Comparison of ENCODE assay signal across 10 cellular contexts in the genomic region with DNA sequence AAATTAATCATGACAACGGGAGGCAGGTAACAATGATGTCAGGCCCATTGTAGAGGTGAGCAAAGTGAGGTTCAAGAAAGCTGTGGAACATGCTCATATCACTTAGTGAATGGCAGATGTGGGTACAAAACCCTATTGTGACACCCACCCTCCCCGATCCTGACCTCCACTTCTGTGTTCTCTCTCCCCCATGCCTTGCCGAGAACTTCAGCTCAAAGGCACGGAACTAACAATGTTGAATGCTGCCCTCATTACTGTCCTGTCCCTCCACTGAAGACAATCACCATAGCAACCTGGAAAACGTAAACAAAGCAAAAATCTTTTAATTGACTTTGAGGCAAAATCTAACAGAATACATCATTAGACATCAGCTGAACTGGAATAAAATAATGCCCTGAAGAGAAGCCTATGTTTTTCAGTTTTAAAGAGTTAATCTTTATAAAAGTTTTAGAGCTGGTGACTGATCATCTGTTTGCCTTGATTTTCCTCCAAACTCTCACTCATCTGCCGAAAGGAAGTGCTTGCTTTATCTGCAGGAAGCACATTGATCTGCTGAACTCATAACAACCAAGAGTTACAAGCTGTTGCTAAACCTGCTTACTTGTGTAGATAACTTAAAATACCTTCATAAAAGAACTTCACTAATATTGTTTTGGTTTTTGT.
DNase-seq lines count a peak whose midpoint lies in the region; ATAC-seq and TF ChIP-seq lines count a peak whose summit lies in the region.
"Had no signal": no experiment of that assay in that cellular context is flagged by ENCODE, and none has a peak within 500 bp of the region (broad histone marks: within the 10 kb centered on the region; RNA-seq: fewer than 3 reads in every experiment).

No MANE protein-coding gene starts in this region.

- H3K27me3 Mint-ChIP-seq in endothelial cell (ENCODE audit: unreplicated experiment) (peaks cover 8% of the 10 kb centered on the region), neural crest cell (ENCODE audit: low read depth) (no peaks in the 10 kb centered on the region)

- no peaks in the 10 kb centered on the region for H3K27me3 ChIP-seq in RWPE2 (ENCODE audit: insufficient read depth, poor library complexity, severe bottlenecking)
- H3K27me3 ChIP-seq: cardiac muscle cell had no signal

- H3K27ac Mint-ChIP-seq in endothelial cell (ENCODE audit: unreplicated experiment) (peak overlapping the region; percentile 100), neural crest cell (ENCODE audit: unreplicated experiment) (peak overlapping the region; percentile 94)

- H3K9me3 ChIP-seq in RWPE2 (ENCODE audit: severe bottlenecking): no peaks in the 10 kb centered on the region
- H3K9me3 ChIP-seq: prostate gland had no signal

- TF ChIP-seq CTCF in RWPE2 (IDR thresholded peaks at IDR 0.05; ENCODE audit: poor library complexity, severe bottlenecking) (no peak), endothelial cell (IDR thresholded peaks at IDR 0.05; ENCODE audit: unreplicated experiment) (no peak), neural crest cell (conservative IDR thresholded peaks at IDR 0.05) (no peak)

- H3K36me3 ChIP-seq in RWPE2 (ENCODE audit: low read depth): no peaks in the 10 kb centered on the region
- H3K36me3 ChIP-seq: cardiac muscle cell, prostate gland had no signal

- no peaks in the 10 kb centered on the region for H3K9me3 Mint-ChIP-seq in endothelial cell (ENCODE audit: unreplicated experiment)
- peaks cover 3% of the 10 kb centered on the region for H3K9me3 Mint-ChIP-seq in neural crest cell

- peak; percentile 29 for DNase-seq in COLO829 (ENCODE audit: low spot score)
- DNase-seq in RWPE2 (ENCODE audit: low spot score): no peak
- DNase-seq in endothelial cell (ENCODE audit: low spot score): peak; percentile 41
- no peak for DNase-seq in neural crest cell (ENCODE audit: low read depth, low spot score)
- no peak for DNase-seq in NCI-H1417 treated with DMSO at 0.1 percent for 48 hours (lab: John Stamatoyannopoulos, UW)
- no peak for DNase-seq in activated gamma-delta T cell treated with Interleukin-2 at 50 U/mL for 16 hours
- no peak for DNase-seq in epidermal melanocyte (ENCODE audit: insufficient read length, low spot score)
- no peak for DNase-seq in pons (ENCODE audit: low spot score)

- peaks cover 51% of the 10 kb centered on the region for H3K4me1 Mint-ChIP-seq in endothelial cell (ENCODE audit: unreplicated experiment)
- H3K4me1 Mint-ChIP-seq in neural crest cell: peaks cover 60% of the 10 kb centered on the region

- H3K36me3 Mint-ChIP-seq in endothelial cell (ENCODE audit: low read depth, unreplicated experiment) (peaks cover 20% of the 10 kb centered on the region), neural crest cell (ENCODE audit: low read depth) (peaks cover 2% of the 10 kb centered on the region)

- ATAC-seq in RWPE2 (ENCODE audit: low read depth): no peak

- H3K4me3 Mint-ChIP-seq in endothelial cell (ENCODE audit: unreplicated experiment) (peak overlapping the region; percentile 82), neural crest cell (peak overlapping the region; percentile 11)

- H3K4me1 ChIP-seq in RWPE2 (ENCODE audit: insufficient read depth, poor library complexity, severe bottlenecking): peaks cover 7% of the 10 kb centered on the region

- H3K27ac ChIP-seq in RWPE2 (ENCODE audit: poor library complexity, severe bottlenecking): peak overlapping the region; percentile 3
- H3K27ac ChIP-seq: cardiac muscle cell, prostate gland had no signal

- no peak overlapping the region for H3K4me3 ChIP-seq in RWPE2 (ENCODE audit: severe bottlenecking)
- H3K4me3 ChIP-seq: cardiac muscle cell, prostate gland had no signal

Comparison
In these comparisons a context has a peak if more than half of its experiments do, and no peak if none do; other contexts are left out.
1. DNase-seq: peak in COLO829 (single experiment) and endothelial cell (single experiment); none in RWPE2 (single experiment), neural crest cell (single experiment), NCI-H1417 treated with DMSO at 0.1 percent for 48 hours (single experiment), activated gamma-delta T cell treated with Interleukin-2 at 50 U/mL for 16 hours (single experiment), epidermal melanocyte (single experiment) and pons (single experiment).